11 cellular contexts compared by ENCODE assay signal in the genomic region with DNA sequence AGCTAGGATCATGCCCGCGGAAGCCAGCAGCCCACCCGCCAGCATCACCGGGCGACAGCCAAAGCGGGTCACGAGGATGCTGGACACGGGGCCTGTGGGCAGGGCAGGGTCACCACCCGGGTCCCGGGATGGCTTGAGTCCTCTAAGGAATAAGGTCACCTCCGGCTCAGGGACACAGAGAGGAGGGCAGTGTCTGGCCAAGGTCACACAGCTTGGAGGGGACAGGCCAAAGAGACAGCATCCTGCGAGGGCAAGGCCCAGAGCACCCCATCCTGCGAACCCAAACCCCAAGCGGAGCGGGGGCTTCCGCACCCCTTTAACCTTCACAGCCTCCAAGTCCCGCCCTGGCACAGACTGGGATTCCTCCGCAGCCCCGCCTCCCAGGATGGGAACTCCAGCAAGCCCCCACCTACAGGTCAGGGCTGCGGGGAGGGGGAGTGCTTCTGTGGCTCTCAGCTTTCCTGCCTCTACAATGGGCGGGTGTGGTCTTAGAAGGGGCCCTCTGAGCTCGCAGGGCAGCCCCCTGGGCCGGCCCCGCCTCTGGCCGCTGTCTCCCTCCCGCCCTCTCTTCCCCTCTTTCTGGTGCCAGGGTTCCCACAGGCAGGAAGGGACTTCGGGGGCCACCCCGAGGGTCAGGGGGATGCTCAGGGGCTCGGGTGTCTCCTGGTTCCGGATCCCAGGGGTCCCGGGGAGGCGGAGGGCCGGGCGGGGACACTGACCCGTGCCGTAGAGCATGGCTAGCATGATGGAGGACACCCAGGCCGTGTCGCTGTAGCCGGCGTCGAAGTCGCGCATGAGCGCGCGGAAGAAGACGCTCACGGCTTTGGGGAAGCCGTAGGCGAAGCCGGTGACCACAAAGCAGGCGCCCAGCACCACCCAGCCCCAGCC. TPM values are rescaled to one million over a fixed set of nuclear protein-coding genes. Genes with fewer than 3 reads are reported as not detected.
DNase-seq lines count a peak whose midpoint lies in the region; ATAC-seq and TF ChIP-seq lines count a peak whose summit lies in the region.
"Had no signal": no experiment of that assay in that cellular context is flagged by ENCODE, and none has a peak within 500 bp of the region (broad histone marks: within the 10 kb centered on the region; RNA-seq: fewer than 3 reads in every experiment).

No MANE protein-coding gene starts in this region.

- CTCF ChIA-PET in activated CD4-positive, alpha-beta T cell treated with anti-CD3 and anti-CD28 coated beads for 36 hours (lab: Charles Lee) = interaction anchor here (0.7 kb wide), 1 partner anchor 30 kb away, joined by 3 read pairs; no protein-coding TSS in a partner anchor
- CTCF ChIA-PET in activated CD4-positive, alpha-beta T cell treated with anti-CD3 and anti-CD28 coated beads, Interleukin-2, amount 10 ng/mL, durations not matched to agents 7 days and 5 days (lab: Charles Lee) = no interaction called here

- no peaks in the 10 kb centered on the region for H3K9me3 ChIP-seq in right lobe of liver
- no peaks in the 10 kb centered on the region for H3K9me3 ChIP-seq in subcutaneous abdominal adipose tissue (ENCODE audit: control insufficient read depth in 5 of 5, low read length in 5 of 5)
- H3K9me3 ChIP-seq: neutrophil had no signal

- no peaks in the 10 kb centered on the region for H3K27me3 ChIP-seq in right lobe of liver
- peaks cover 9 to 18% (median 14%) of the 10 kb centered on the region in 5 donors for H3K27me3 ChIP-seq in subcutaneous abdominal adipose tissue (ENCODE audit: control insufficient read depth in 5 of 5, insufficient read depth in 4 of 5, low read length in 5 of 5)

- intact Hi-C loops in activated CD4-positive, alpha-beta T cell treated with anti-CD3 and anti-CD28 coated beads for 36 hours (cut with DNase I, micrococcal nuclease) = no loop called here
- intact Hi-C loops in right lobe of liver (cut with DNase I) = no loop called here

- POLR2A ChIA-PET in activated CD4-positive, alpha-beta T cell treated with anti-CD3 and anti-CD28 coated beads for 36 hours (lab: Charles Lee) = no interaction called here
- POLR2A ChIA-PET in activated CD4-positive, alpha-beta T cell treated with anti-CD3 and anti-CD28 coated beads, Interleukin-2, amount 10 ng/mL, durations not matched to agents 7 days and 5 days (lab: Charles Lee) = no interaction called here

- peak; percentile 45 for DNase-seq in activated CD4-positive, alpha-beta T cell treated with anti-CD3 and anti-CD28 coated beads for 36 hours
- DNase-seq in activated CD4-positive, alpha-beta T cell treated with anti-CD3 and anti-CD28 coated beads, Interleukin-2, amount 10 ng/mL, durations not matched to agents 7 days and 5 days = no peak
- peak; percentile 25 for DNase-seq in activated naive CD8-positive, alpha-beta T cell treated with anti-CD3 and anti-CD28 coated beads, Interleukin-2, amount 50 U/mL, for 24 hours
- DNase-seq in right lobe of liver (peak; percentile 15 to 51 (median 45)), NCI-H146 (lab: John Stamatoyannopoulos, UW) (no peak), NCI-H526 (lab: John Stamatoyannopoulos, UW) (no peak)
- no peak for DNase-seq in activated CD4-positive, CD25-positive, alpha-beta regulatory T cell (lab: John Stamatoyannopoulos, UW)
- DNase-seq: T1000 had no signal

- H3K27ac ChIP-seq in right lobe of liver = no peak overlapping the region
- H3K27ac ChIP-seq in subcutaneous abdominal adipose tissue (ENCODE audit: low read depth, low read length) = no peak overlapping the region
- H3K27ac ChIP-seq: neutrophil had no signal

- peaks cover 0 to 5% (median 0%) of the 10 kb centered on the region in 4 donors for H3K4me1 ChIP-seq in right lobe of liver
- H3K4me1 ChIP-seq in subcutaneous abdominal adipose tissue (ENCODE audit: control insufficient read depth in 5 of 5, insufficient read depth in 5 of 5, low read length in 5 of 5) = peaks cover 0 to 21% (median 20%) of the 10 kb centered on the region in 5 donors

- 30% methylated on average over 2 of the region's 52 CpGs for WGBS in right lobe of liver (ENCODE audit: insufficient coverage, low coverage, low lambda C conversion rate, missing lambda C conversion rate)

- H3K4me3 ChIP-seq in right lobe of liver (no peak overlapping the region), subcutaneous abdominal adipose tissue (ENCODE audit: low read depth in 1 of 5, low read length in 5 of 5) (peak overlapping the region in 3 of 5 donors; percentile 36 to 65 (median 48))

- no peak overlapping the region for H3K4me3 Mint-ChIP-seq in activated CD4-positive, alpha-beta T cell treated with anti-CD3 and anti-CD28 coated beads for 36 hours
- no peak overlapping the region for H3K4me3 Mint-ChIP-seq in activated CD4-positive, alpha-beta T cell treated with anti-CD3 and anti-CD28 coated beads, Interleukin-2, amount 10 ng/mL, durations not matched to agents 7 days and 5 days
- H3K4me3 Mint-ChIP-seq in activated naive CD8-positive, alpha-beta T cell treated with anti-CD3 and anti-CD28 coated beads, Interleukin-2, amount 50 U/mL, for 24 hours = no peak overlapping the region

- H3K36me3 ChIP-seq in right lobe of liver (no peaks in the 10 kb centered on the region), subcutaneous abdominal adipose tissue (ENCODE audit: control insufficient read depth in 5 of 5, insufficient read depth in 5 of 5, low read length in 5 of 5) (peaks cover 0 to 21% (median 7%) of the 10 kb centered on the region in 5 donors)

- peaks cover 17% of the 10 kb centered on the region for H3K27me3 Mint-ChIP-seq in activated CD4-positive, alpha-beta T cell treated with anti-CD3 and anti-CD28 coated beads for 36 hours
- H3K27me3 Mint-ChIP-seq in activated CD4-positive, alpha-beta T cell treated with anti-CD3 and anti-CD28 coated beads, Interleukin-2, amount 10 ng/mL, durations not matched to agents 7 days and 5 days = peaks cover 22% of the 10 kb centered on the region
- peaks cover 31% of the 10 kb centered on the region for H3K27me3 Mint-ChIP-seq in activated naive CD8-positive, alpha-beta T cell treated with anti-CD3 and anti-CD28 coated beads, Interleukin-2, amount 50 U/mL, for 24 hours

- no peaks in the 10 kb centered on the region for H3K9me3 Mint-ChIP-seq in activated CD4-positive, alpha-beta T cell treated with anti-CD3 and anti-CD28 coated beads for 36 hours (ENCODE audit: low read depth)
- H3K9me3 Mint-ChIP-seq in activated CD4-positive, alpha-beta T cell treated with anti-CD3 and anti-CD28 coated beads, Interleukin-2, amount 10 ng/mL, durations not matched to agents 7 days and 5 days = no peaks in the 10 kb centered on the region
- H3K9me3 Mint-ChIP-seq in activated naive CD8-positive, alpha-beta T cell treated with anti-CD3 and anti-CD28 coated beads, Interleukin-2, amount 50 U/mL, for 24 hours = no peaks in the 10 kb centered on the region

- no peak for TF ChIP-seq POLR2A in right lobe of liver (IDR thresholded peaks at IDR 0.05)

- H3K27ac Mint-ChIP-seq in activated CD4-positive, alpha-beta T cell treated with anti-CD3 and anti-CD28 coated beads for 36 hours = no peak overlapping the region
- no peak overlapping the region for H3K27ac Mint-ChIP-seq in activated CD4-positive, alpha-beta T cell treated with anti-CD3 and anti-CD28 coated beads, Interleukin-2, amount 10 ng/mL, durations not matched to agents 7 days and 5 days
- H3K27ac Mint-ChIP-seq in activated naive CD8-positive, alpha-beta T cell treated with anti-CD3 and anti-CD28 coated beads, Interleukin-2, amount 50 U/mL, for 24 hours = no peak overlapping the region

- no peak for TF ChIP-seq CTCF in right lobe of liver (IDR thresholded peaks at IDR 0.05)

- no peak overlapping the region for H3K9ac ChIP-seq in subcutaneous abdominal adipose tissue (ENCODE audit: low read length in 5 of 5)

- H3K4me1 Mint-ChIP-seq in activated CD4-positive, alpha-beta T cell treated with anti-CD3 and anti-CD28 coated beads for 36 hours = no peaks in the 10 kb centered on the region
- H3K4me1 Mint-ChIP-seq in activated CD4-positive, alpha-beta T cell treated with anti-CD3 and anti-CD28 coated beads, Interleukin-2, amount 10 ng/mL, durations not matched to agents 7 days and 5 days = no peaks in the 10 kb centered on the region
- no peaks in the 10 kb centered on the region for H3K4me1 Mint-ChIP-seq in activated naive CD8-positive, alpha-beta T cell treated with anti-CD3 and anti-CD28 coated beads, Interleukin-2, amount 50 U/mL, for 24 hours

- peak; percentile 54 for ATAC-seq in activated CD4-positive, alpha-beta T cell treated with anti-CD3 and anti-CD28 coated beads for 36 hours
- no peak for ATAC-seq in activated naive CD8-positive, alpha-beta T cell treated with anti-CD3 and anti-CD28 coated beads, Interleukin-2, amount 50 U/mL, for 24 hours
- ATAC-seq in right lobe of liver = no peak

- peaks cover 2% of the 10 kb centered on the region for H3K36me3 Mint-ChIP-seq in activated CD4-positive, alpha-beta T cell treated with anti-CD3 and anti-CD28 coated beads for 36 hours (ENCODE audit: low read depth)
- H3K36me3 Mint-ChIP-seq in activated CD4-positive, alpha-beta T cell treated with anti-CD3 and anti-CD28 coated beads, Interleukin-2, amount 10 ng/mL, durations not matched to agents 7 days and 5 days (ENCODE audit: low read depth) = no peaks in the 10 kb centered on the region
- no peaks in the 10 kb centered on the region for H3K36me3 Mint-ChIP-seq in activated naive CD8-positive, alpha-beta T cell treated with anti-CD3 and anti-CD28 coated beads, Interleukin-2, amount 50 U/mL, for 24 hours (ENCODE audit: low read depth)

RNA-seq across cellular contexts. Expression of gene SLC16A8, which starts 1.8 kb away (rescaled TPM):
- not detected for total RNA-seq in activated CD4-positive, alpha-beta T cell treated with anti-CD3 and anti-CD28 coated beads for 36 hours
- not detected for total RNA-seq in activated CD4-positive, alpha-beta T cell treated with anti-CD3 and anti-CD28 coated beads, Interleukin-2, amount 10 ng/mL, durations not matched to agents 7 days and 5 days
- not detected for total RNA-seq in right lobe of liver

RNA-seq across cellular contexts. Expression of gene PICK1, which starts 25.0 kb away (rescaled TPM):
- total RNA-seq in activated CD4-positive, alpha-beta T cell treated with anti-CD3 and anti-CD28 coated beads for 36 hours = 10 to 100 TPM; 14.9 to 17.2 TPM
- 10 to 100 TPM; 15.2 to 15.4 TPM for total RNA-seq in activated CD4-positive, alpha-beta T cell treated with anti-CD3 and anti-CD28 coated beads, Interleukin-2, amount 10 ng/mL, durations not matched to agents 7 days and 5 days
- total RNA-seq in right lobe of liver = 10 to 100 TPM; 13.0 to 26.4 (median 20.3) TPM

RNA-seq across cellular contexts. Expression of gene BAIAP2L2, which starts 28.3 kb away (rescaled TPM):
- total RNA-seq in activated CD4-positive, alpha-beta T cell treated with anti-CD3 and anti-CD28 coated beads for 36 hours = under 1 TPM; 0.71 to 0.88 TPM
- under 1 TPM; 0.50 to 0.55 TPM for total RNA-seq in activated CD4-positive, alpha-beta T cell treated with anti-CD3 and anti-CD28 coated beads, Interleukin-2, amount 10 ng/mL, durations not matched to agents 7 days and 5 days
- 1 to 10 TPM in 3 of 6 experiments, under 1 TPM in 3; 0.79 to 5.0 (median 1.4) TPM for total RNA-seq in right lobe of liver
- total RNA-seq: dermis microvascular lymphatic vessel endothelial cell had no signal

Comparison
In these comparisons a context has a peak if more than half of its experiments do, and no peak if none do; other contexts are left out.
1. DNase-seq: peak in activated CD4-positive, alpha-beta T cell treated with anti-CD3 and anti-CD28 coated beads for 36 hours (single experiment), activated naive CD8-positive, alpha-beta T cell treated with anti-CD3 and anti-CD28 coated beads, Interleukin-2, amount 50 U/mL, for 24 hours (single experiment) and right lobe of liver (3 of 3); none in activated CD4-positive, alpha-beta T cell treated with anti-CD3 and anti-CD28 coated beads, Interleukin-2, amount 10 ng/mL, durations not matched to agents 7 days and 5 days (single experiment), NCI-H146 (single experiment), NCI-H526 (0 of 2) and activated CD4-positive, CD25-positive, alpha-beta regulatory T cell (0 of 4).
2. H3K4me3 ChIP-seq: peak in subcutaneous abdominal adipose tissue (3 of 5); none in right lobe of liver (0 of 3).